In the genomic region with DNA sequence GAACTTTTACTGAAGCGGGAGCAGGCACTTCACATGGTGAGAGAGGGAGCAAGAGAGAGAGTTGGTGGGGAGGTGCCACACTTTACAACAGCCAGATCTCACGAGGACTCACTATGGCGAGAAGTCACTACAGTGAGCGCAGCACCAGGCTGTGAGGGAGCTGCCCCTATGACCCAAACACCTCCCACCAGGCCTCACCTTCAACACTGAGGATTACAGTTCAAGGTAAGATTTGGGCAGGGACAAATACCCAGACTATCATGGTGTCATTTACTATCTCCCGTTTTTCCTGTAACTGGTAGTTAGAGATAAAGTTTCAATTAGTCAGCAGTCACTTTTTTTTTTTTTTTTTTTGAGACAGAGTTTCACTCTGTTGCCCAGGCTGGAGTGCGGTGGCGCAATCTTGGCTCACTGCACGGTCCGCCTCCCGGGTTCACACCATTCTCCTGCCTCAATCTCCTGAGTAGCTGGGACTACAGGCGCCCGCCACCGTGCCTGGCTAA, we compare ENCODE assay signal across 16 cellular contexts. TPM values are rescaled to one million over a fixed set of nuclear protein-coding genes. Genes with fewer than 3 reads are reported as not detected.
DNase-seq lines count a peak whose midpoint lies in the region; ATAC-seq, FAIRE-seq and TF ChIP-seq lines count a peak whose summit lies in the region.
"Had no signal": no experiment of that assay in that cellular context is flagged by ENCODE, and none has a peak within 500 bp of the region (broad histone marks: within the 10 kb centered on the region; RNA-seq: fewer than 3 reads in every experiment).

No MANE protein-coding gene starts in this region.

- 93% methylated on average over 13 of the region's 13 CpGs for WGBS in HepG2 (ENCODE audit: low lambda C conversion rate)
- 65 to 77% (median 71%) methylated on average over 13 of the region's 13 CpGs for WGBS in spleen, 5 donors

- no peaks in the 10 kb centered on the region for H4K20me1 ChIP-seq in HepG2 (ENCODE audit: insufficient read depth, low read length)

- POLR2A ChIA-PET in HepG2 (lab: Yijun Ruan, JAX): interaction anchor here (0.9 to 4.5 kb wide), 4 partner anchors 9 to 44 kb away, joined by 3 to 15 read pairs (median 6); no protein-coding TSS in a partner anchor

- no peaks in the 10 kb centered on the region for H3K9me3 ChIP-seq in RWPE2 (ENCODE audit: severe bottlenecking)
- no peaks in the 10 kb centered on the region for H3K9me3 ChIP-seq in HepG2 (ENCODE audit: low read length)
- no peaks in the 10 kb centered on the region for H3K9me3 ChIP-seq in spleen

- no peak for DNase-seq in activated T-cell treated with anti-CD3 and anti-CD28 coated beads, Interleukin-2, amount 50 U/mL, for 72 hours
- no peak for DNase-seq in activated T-cell treated with anti-CD3 and anti-CD28 coated beads, Interleukin-2, amount 50 U/mL, for 1 hour
- no peak for DNase-seq in RWPE2 (ENCODE audit: low spot score)
- no peak for DNase-seq in HepG2 (ENCODE audit: low spot score)
- DNase-seq in spleen: peak; percentile 72
- DNase-seq in NCI-H146 (lab: John Stamatoyannopoulos, UW): no peak
- DNase-seq in SKM-1 treated with dmso at 0.1 percent for 144 hours (lab: John Stamatoyannopoulos, UW; ENCODE audit: unreplicated experiment): no peak
- DNase-seq: ACHN; activated naive CD8-positive, alpha-beta T cell treated with anti-CD3 and anti-CD28 coated beads, Interleukin-2, amount 10 ng/mL, durations not matched to agents 7 days and 5 days; NCI-H1417 treated with DMSO at 0.1 percent for 48 hours; nephron progenitor cell; T-helper 9 cell had no signal

- no peak for TF ChIP-seq RAD21 in HepG2 (CRISPR knock-in tag; IDR thresholded peaks at IDR 0.05)

- CTCF ChIA-PET in HepG2 (lab: Yijun Ruan, JAX; ENCODE audit: low intra/inter-chr PET ratio, low total read pairs): no interaction called here

- no peak overlapping the region for H3K9ac ChIP-seq in HepG2 (ENCODE audit: insufficient read depth, low read depth, low read length)

- in situ Hi-C loops in HepG2 (cut with HindIII; ENCODE audit: extremely low pct_ligation_motif_present, low pct_unique_long_range_greater_than_20kb): no loop called here

- no peaks in the 10 kb centered on the region for H3K9me3 Mint-ChIP-seq in activated T-cell treated with anti-CD3 and anti-CD28 coated beads, Interleukin-2, amount 50 U/mL, for 72 hours
- H3K9me3 Mint-ChIP-seq: central memory CD8-positive, alpha-beta T cell had no signal

- H2AFZ ChIP-seq in HepG2 (ENCODE audit: low read length): no peak overlapping the region

- no peak for ATAC-seq in activated T-cell treated with anti-CD3 and anti-CD28 coated beads, Interleukin-2, amount 50 U/mL, for 72 hours (replicated peaks in 1 of 2)
- no peak for ATAC-seq in RWPE2 (ENCODE audit: low read depth)
- no peak for ATAC-seq in HepG2
- no peak for ATAC-seq in HG03095 (IDR thresholded peaks at IDR 0.05; ENCODE audit: unreplicated experiment)
- ATAC-seq: Panc1 had no signal

- peaks cover 5% of the 10 kb centered on the region for H3K4me1 ChIP-seq in RWPE2 (ENCODE audit: insufficient read depth, poor library complexity, severe bottlenecking)
- peaks cover 48% of the 10 kb centered on the region for H3K4me1 ChIP-seq in HepG2 (ENCODE audit: insufficient read depth, low read length)
- H3K4me1 ChIP-seq in spleen: peaks cover 0 to 67% (median 35%) of the 10 kb centered on the region in 6 donors

- no peak overlapping the region for H3K4me3 Mint-ChIP-seq in activated T-cell treated with anti-CD3 and anti-CD28 coated beads, Interleukin-2, amount 50 U/mL, for 72 hours
- H3K4me3 Mint-ChIP-seq: activated naive CD8-positive, alpha-beta T cell treated with anti-CD3 and anti-CD28 coated beads, Interleukin-2, amount 10 ng/mL, durations not matched to agents 7 days and 5 days; central memory CD8-positive, alpha-beta T cell; nephron progenitor cell had no signal

- H3K36me3 ChIP-seq in RWPE2 (ENCODE audit: low read depth) (peaks cover 91% of the 10 kb centered on the region), HepG2 (replicated peaks in 1 of 2; ENCODE audit: control insufficient read depth in 1 of 2, insufficient read depth in 2 of 2, low read length in 2 of 2) (peaks cover 34 to 83% of the 10 kb centered on the region in 2 experiments), spleen (peaks cover 0 to 81% (median 52%) of the 10 kb centered on the region in 6 donors)

- peaks cover 48% of the 10 kb centered on the region for H3K79me2 ChIP-seq in HepG2 (ENCODE audit: insufficient read depth, low read length)

- TF ChIP-seq POLR2A in HepG2 (IDR thresholded peaks at IDR 0.05; ENCODE audit: insufficient read depth in 1 of 2, low read depth in 2 of 2, low read length in 2 of 2) (no peak), spleen (IDR thresholded peaks at IDR 0.05) (no peak)

- TF ChIP-seq EP300 in HepG2 (IDR thresholded peaks at IDR 0.05; ENCODE audit: low read depth in 2 of 2, low read length in 2 of 2) (no peak), HepG2 (CRISPR knock-in tag; IDR thresholded peaks at IDR 0.05; ENCODE audit: borderline replicate concordance) (no peak)

- peaks cover 52% of the 10 kb centered on the region for H3K4me1 Mint-ChIP-seq in activated T-cell treated with anti-CD3 and anti-CD28 coated beads, Interleukin-2, amount 50 U/mL, for 72 hours (ENCODE audit: low read depth)

- peak overlapping the region; percentile 84 for H3K27ac Mint-ChIP-seq in activated T-cell treated with anti-CD3 and anti-CD28 coated beads, Interleukin-2, amount 50 U/mL, for 72 hours

- H3K27me3 ChIP-seq in RWPE2 (ENCODE audit: insufficient read depth, poor library complexity, severe bottlenecking): no peaks in the 10 kb centered on the region
- H3K27me3 ChIP-seq in HepG2 (ENCODE audit: control insufficient read depth in 1 of 2, insufficient read depth in 2 of 2, low read length in 2 of 2): no peaks in the 10 kb centered on the region
- H3K27me3 ChIP-seq in spleen (replicated peaks in 1 of 7): no peaks in the 10 kb centered on the region

- no peak for FAIRE-seq in HepG2 (lab: Jason Lieb, UNC)

- no peaks in the 10 kb centered on the region for H3K27me3 Mint-ChIP-seq in activated T-cell treated with anti-CD3 and anti-CD28 coated beads, Interleukin-2, amount 50 U/mL, for 72 hours (ENCODE audit: low read depth)
- H3K27me3 Mint-ChIP-seq: activated naive CD8-positive, alpha-beta T cell treated with anti-CD3 and anti-CD28 coated beads, Interleukin-2, amount 10 ng/mL, durations not matched to agents 7 days and 5 days; central memory CD8-positive, alpha-beta T cell had no signal

- peak overlapping the region; percentile 2 for H3K27ac ChIP-seq in RWPE2 (ENCODE audit: poor library complexity, severe bottlenecking)
- H3K27ac ChIP-seq in HepG2 (ENCODE audit: extremely low read length, insufficient read depth, low read length): peak overlapping the region; percentile 30
- H3K27ac ChIP-seq in spleen: peak overlapping the region in 4 of 8 donors; percentile 3 to 40 (median 17)
- H3K27ac ChIP-seq: skin epidermis had no signal

- peaks cover 10 to 47% of the 10 kb centered on the region in 2 donors for H3K36me3 Mint-ChIP-seq in activated T-cell treated with anti-CD3 and anti-CD28 coated beads, Interleukin-2, amount 50 U/mL, for 72 hours (ENCODE audit: insufficient read depth in 2 of 2)

- intact Hi-C loops in HepG2 (cut with micrococcal nuclease; ENCODE audit: unreplicated experiment): no loop called here
- intact Hi-C loops in spleen (cut with DNase I; ENCODE audit: low total_unique reads): no loop called here

- no peak overlapping the region for H3K4me2 ChIP-seq in HepG2 (ENCODE audit: low read depth, low read length)

- no peak for TF ChIP-seq CTCF in RWPE2 (IDR thresholded peaks at IDR 0.05; ENCODE audit: poor library complexity, severe bottlenecking)
- no peak for TF ChIP-seq CTCF in HepG2 (CRISPR knock-in tag; IDR thresholded peaks at IDR 0.05)
- TF ChIP-seq CTCF in spleen (IDR thresholded peaks at IDR 0.05 in 8 of 11, conservative IDR thresholded peaks at IDR 0.05 in 3 of 11): no peak

- BruUV-seq in HepG2 (replicated peaks; lab: Mats Ljungman, UMichigan): no TSS peak

- H3K4me3 ChIP-seq in RWPE2 (ENCODE audit: severe bottlenecking): no peak overlapping the region
- no peak overlapping the region for H3K4me3 ChIP-seq in HepG2 (replicated peaks in 1 of 3; ENCODE audit: insufficient read depth in 1 of 3, low read depth in 2 of 3, low read length in 3 of 3)
- no peak overlapping the region for H3K4me3 ChIP-seq in spleen
- H3K4me3 ChIP-seq: skin epidermis had no signal

RNA-seq across cellular contexts. Expression of gene RBCK1, which starts 7.8 kb away (rescaled TPM):
- 100 to 1,000 TPM; 176 to 198 TPM for total RNA-seq in activated T-cell treated with anti-CD3 and anti-CD28 coated beads, Interleukin-2, amount 50 U/mL, for 72 hours
- 121 and 149 TPM in 2 replicates for total RNA-seq in HepG2 (2016; rRNA removed; fragmentation: Illumina TruSeq; extraction: Trizol)
- total RNA-seq in HepG2 (2016; cell fraction: cytosol; rRNA removed; fragmentation: Illumina TruSeq; extraction: Trizol; ENCODE audit: low read depth): 176 and 212 TPM in 2 replicates
- 110 and 147 TPM in 2 replicates for total RNA-seq in HepG2 (2016; cell fraction: insoluble cytoplasmic fraction; rRNA removed; fragmentation: Illumina TruSeq; extraction: Trizol)
- 217 and 241 TPM in 2 replicates for total RNA-seq in HepG2 (2016; cell fraction: membrane; rRNA removed; fragmentation: Illumina TruSeq; extraction: Trizol)
- 83.9 and 95.5 TPM in 2 replicates for total RNA-seq in HepG2 (2016; cell fraction: nucleus; rRNA removed; fragmentation: Illumina TruSeq; extraction: Trizol)
- 215 and 270 TPM in 2 replicates for polyA plus RNA-seq in HepG2 (2011; rRNA removed)
- 171 and 196 TPM in 2 replicates for polyA plus RNA-seq in HepG2 (2011; cell fraction: cytosol; rRNA removed)
- 558 and 618 TPM in 2 replicates for polyA plus RNA-seq in HepG2 (2011; cell fraction: nucleus; rRNA removed)
- 207 and 311 TPM in 2 replicates for polyA plus RNA-seq in HepG2 (2012)
- 291 and 331 TPM in 2 replicates for polyA plus RNA-seq in HepG2 (2016; cell fraction: cytosol; fragmentation: Illumina TruSeq; extraction: Trizol; ENCODE audit: low read depth)
- polyA plus RNA-seq in HepG2 (2016; cell fraction: insoluble cytoplasmic fraction; fragmentation: Illumina TruSeq; extraction: Trizol; ENCODE audit: low read depth): 144 and 159 TPM in 2 replicates
- polyA plus RNA-seq in HepG2 (2016; cell fraction: membrane; fragmentation: Illumina TruSeq; extraction: Trizol; ENCODE audit: low read depth): 277 and 299 TPM in 2 replicates
- 357 and 365 TPM in 2 replicates for polyA plus RNA-seq in HepG2 (2016; cell fraction: nucleus; fragmentation: Illumina TruSeq; extraction: Trizol; ENCODE audit: insufficient read depth, low read depth)
- 36.5 and 119 TPM in 2 replicates for polyA minus RNA-seq in HepG2 (2011; rRNA and poly(A)+ RNA removed; ENCODE audit: low replicate concordance)
- 65.9 and 88.8 TPM in 2 replicates for polyA minus RNA-seq in HepG2 (2011; cell fraction: cytosol; rRNA and poly(A)+ RNA removed)
- polyA minus RNA-seq in HepG2 (2011; cell fraction: nucleus; rRNA and poly(A)+ RNA removed): 102 and 144 TPM in 2 replicates
- total RNA-seq in spleen: 100 to 1,000 TPM in 4 of 7 donors, 10 to 100 TPM in 3; 90.2 to 124 (median 105) TPM
- 100 to 1,000 TPM in 1 of 3 donors, 10 to 100 TPM in 2; 78.6 to 152 (median 98.9) TPM for polyA plus RNA-seq in spleen

RNA-seq across cellular contexts. Expression of gene TRIB3, which starts 35.3 kb away (rescaled TPM):
- total RNA-seq in activated T-cell treated with anti-CD3 and anti-CD28 coated beads, Interleukin-2, amount 50 U/mL, for 72 hours: 100 to 1,000 TPM; 165 to 281 TPM
- total RNA-seq in HepG2 (2016; rRNA removed; fragmentation: Illumina TruSeq; extraction: Trizol) (106 and 115 TPM in 2 replicates), spleen (10 to 100 TPM in 4 of 7 donors, 1 to 10 TPM in 3; 8.3 to 25.7 (median 12.0) TPM)
- 40.1 and 45.0 TPM in 2 replicates for total RNA-seq in HepG2 (2016; cell fraction: cytosol; rRNA removed; fragmentation: Illumina TruSeq; extraction: Trizol; ENCODE audit: low read depth)
- 106 and 115 TPM in 2 replicates for total RNA-seq in HepG2 (2016; cell fraction: insoluble cytoplasmic fraction; rRNA removed; fragmentation: Illumina TruSeq; extraction: Trizol)
- total RNA-seq in HepG2 (2016; cell fraction: membrane; rRNA removed; fragmentation: Illumina TruSeq; extraction: Trizol): 107 and 130 TPM in 2 replicates
- 47.6 and 54.9 TPM in 2 replicates for total RNA-seq in HepG2 (2016; cell fraction: nucleus; rRNA removed; fragmentation: Illumina TruSeq; extraction: Trizol)
- polyA plus RNA-seq in HepG2 (2011; rRNA removed) (150 and 241 TPM in 2 replicates), spleen (10 to 100 TPM in 2 of 3 donors, 1 to 10 TPM in 1; 5.7 to 11.7 (median 11.6) TPM)
- polyA plus RNA-seq in HepG2 (2011; cell fraction: cytosol; rRNA removed): 165 and 177 TPM in 2 replicates
- 122 and 148 TPM in 2 replicates for polyA plus RNA-seq in HepG2 (2011; cell fraction: nucleus; rRNA removed)
- 78.0 and 193 TPM in 2 replicates for polyA plus RNA-seq in HepG2 (2012)
- polyA plus RNA-seq in HepG2 (2016; cell fraction: cytosol; fragmentation: Illumina TruSeq; extraction: Trizol; ENCODE audit: low read depth): 33.6 and 42.0 TPM in 2 replicates
- 99.1 and 105 TPM in 2 replicates for polyA plus RNA-seq in HepG2 (2016; cell fraction: insoluble cytoplasmic fraction; fragmentation: Illumina TruSeq; extraction: Trizol; ENCODE audit: low read depth)
- polyA plus RNA-seq in HepG2 (2016; cell fraction: membrane; fragmentation: Illumina TruSeq; extraction: Trizol; ENCODE audit: low read depth): 76.6 and 88.5 TPM in 2 replicates
- polyA plus RNA-seq in HepG2 (2016; cell fraction: nucleus; fragmentation: Illumina TruSeq; extraction: Trizol; ENCODE audit: insufficient read depth, low read depth): 77.9 and 79.0 TPM in 2 replicates
- polyA minus RNA-seq in HepG2 (2011; rRNA and poly(A)+ RNA removed; ENCODE audit: low replicate concordance): 66.9 and 301 TPM in 2 replicates
- 115 and 151 TPM in 2 replicates for polyA minus RNA-seq in HepG2 (2011; cell fraction: cytosol; rRNA and poly(A)+ RNA removed)
- 35.9 and 65.3 TPM in 2 replicates for polyA minus RNA-seq in HepG2 (2011; cell fraction: nucleus; rRNA and poly(A)+ RNA removed)

RNA-seq across cellular contexts. Expression of gene TBC1D20, which starts 46.5 kb away (rescaled TPM):
- total RNA-seq in activated T-cell treated with anti-CD3 and anti-CD28 coated beads, Interleukin-2, amount 50 U/mL, for 72 hours: 10 to 100 TPM; 26.7 to 28.2 TPM
- total RNA-seq in HepG2 (2016; rRNA removed; fragmentation: Illumina TruSeq; extraction: Trizol): 36.6 and 45.9 TPM in 2 replicates
- 24.9 and 29.1 TPM in 2 replicates for total RNA-seq in HepG2 (2016; cell fraction: cytosol; rRNA removed; fragmentation: Illumina TruSeq; extraction: Trizol; ENCODE audit: low read depth)
- total RNA-seq in HepG2 (2016; cell fraction: insoluble cytoplasmic fraction; rRNA removed; fragmentation: Illumina TruSeq; extraction: Trizol): 36.8 and 43.1 TPM in 2 replicates
- total RNA-seq in HepG2 (2016; cell fraction: membrane; rRNA removed; fragmentation: Illumina TruSeq; extraction: Trizol): 49.8 and 56.6 TPM in 2 replicates
- 26.9 and 31.0 TPM in 2 replicates for total RNA-seq in HepG2 (2016; cell fraction: nucleus; rRNA removed; fragmentation: Illumina TruSeq; extraction: Trizol)
- 47.1 and 55.2 TPM in 2 replicates for polyA plus RNA-seq in HepG2 (2011; rRNA removed)
- 46.2 and 50.9 TPM in 2 replicates for polyA plus RNA-seq in HepG2 (2011; cell fraction: cytosol; rRNA removed)
- 67.6 and 73.0 TPM in 2 replicates for polyA plus RNA-seq in HepG2 (2011; cell fraction: nucleus; rRNA removed)
- 26.7 and 33.9 TPM in 2 replicates for polyA plus RNA-seq in HepG2 (2012)
- 27.0 and 32.1 TPM in 2 replicates for polyA plus RNA-seq in HepG2 (2016; cell fraction: cytosol; fragmentation: Illumina TruSeq; extraction: Trizol; ENCODE audit: low read depth)
- 46.6 and 47.0 TPM in 2 replicates for polyA plus RNA-seq in HepG2 (2016; cell fraction: insoluble cytoplasmic fraction; fragmentation: Illumina TruSeq; extraction: Trizol; ENCODE audit: low read depth)
- polyA plus RNA-seq in HepG2 (2016; cell fraction: membrane; fragmentation: Illumina TruSeq; extraction: Trizol; ENCODE audit: low read depth): 37.5 and 43.9 TPM in 2 replicates
- 57.7 and 59.0 TPM in 2 replicates for polyA plus RNA-seq in HepG2 (2016; cell fraction: nucleus; fragmentation: Illumina TruSeq; extraction: Trizol; ENCODE audit: insufficient read depth, low read depth)
- 35.8 and 117 TPM in 2 replicates for polyA minus RNA-seq in HepG2 (2011; rRNA and poly(A)+ RNA removed; ENCODE audit: low replicate concordance)
- 21.9 and 28.9 TPM in 2 replicates for polyA minus RNA-seq in HepG2 (2011; cell fraction: cytosol; rRNA and poly(A)+ RNA removed)
- 37.1 and 38.0 TPM in 2 replicates for polyA minus RNA-seq in HepG2 (2011; cell fraction: nucleus; rRNA and poly(A)+ RNA removed)
- 10 to 100 TPM; 30.6 to 41.0 (median 34.8) TPM for total RNA-seq in spleen
- polyA plus RNA-seq in spleen: 10 to 100 TPM in 2 of 3 donors, 1 to 10 TPM in 1; 9.2 to 15.1 (median 10.3) TPM
